ENCODE assay signal across 22 cellular contexts in genomic region chr2:189427872-189428271, GRCh38. TPM values are rescaled to one million over a fixed set of nuclear protein-coding genes. Genes with fewer than 3 reads are reported as not detected.
DNase-seq lines count a peak whose midpoint lies in the region; ATAC-seq, FAIRE-seq and TF ChIP-seq lines count a peak whose summit lies in the region.
"Had no signal": no experiment of that assay in that cellular context is flagged by ENCODE, and none has a peak within 500 bp of the region (broad histone marks: within the 10 kb centered on the region; RNA-seq: fewer than 3 reads in every experiment).

No MANE protein-coding gene starts in this region.

- no peaks in the 10 kb centered on the region for H3K4me1 ChIP-seq in astrocyte (ENCODE audit: insufficient read depth, low read length)
- peaks cover 38% of the 10 kb centered on the region for H3K4me1 ChIP-seq in HepG2 (ENCODE audit: insufficient read depth, low read length)
- no peaks in the 10 kb centered on the region for H3K4me1 ChIP-seq in small intestine (ENCODE audit: control insufficient read depth in 2 of 2, insufficient read depth in 1 of 2, low read depth in 1 of 2, low read length in 1 of 2)
- H3K4me1 ChIP-seq: BE2C had no signal

- ATAC-seq in HepG2 (peak; percentile 65), GM18498 (IDR thresholded peaks at IDR 0.05; ENCODE audit: unreplicated experiment) (no peak)
- ATAC-seq in activated naive CD8-positive, alpha-beta T cell treated with anti-CD3 and anti-CD28 coated beads, Interleukin-2, amount 50 U/mL, for 24 hours = no peak

- in situ Hi-C loops in HepG2 (cut with HindIII; ENCODE audit: extremely low pct_ligation_motif_present, low pct_unique_long_range_greater_than_20kb) = loop anchor here (25.0 kb wide), 1 partner anchor 1891 kb away; no protein-coding TSS in a partner anchor

- 7% methylated on average over 2 of the region's 2 CpGs for WGBS in HepG2 (ENCODE audit: low lambda C conversion rate)
- WGBS in small intestine, 3 donors = 40 to 73% (median 53%) methylated on average over 2 of the region's 2 CpGs

- H3K9ac ChIP-seq in astrocyte (ENCODE audit: low read length) (no peak overlapping the region), HepG2 (ENCODE audit: insufficient read depth, low read depth, low read length) (no peak overlapping the region)
- H3K9ac ChIP-seq: GM23248 had no signal

- POLR2A ChIA-PET in HepG2 (lab: Yijun Ruan, JAX) = interaction anchor here (0.6 to 1.7 kb wide), 3 partner anchors 13 to 810 kb away, joined by 3 to 14 read pairs (median 3); partner anchors contain the start of gene WDR75

- H3K36me3 Mint-ChIP-seq in astrocyte (ENCODE audit: low read depth, unreplicated experiment) (peaks cover 6% of the 10 kb centered on the region), endothelial cell (ENCODE audit: low read depth, unreplicated experiment) (peaks cover 14% of the 10 kb centered on the region)
- H3K36me3 Mint-ChIP-seq in activated naive CD8-positive, alpha-beta T cell treated with anti-CD3 and anti-CD28 coated beads, Interleukin-2, amount 50 U/mL, for 24 hours (ENCODE audit: low read depth) = no peaks in the 10 kb centered on the region
- H3K36me3 Mint-ChIP-seq: CD4-positive, CD25-positive, alpha-beta regulatory T cell had no signal

- DNase-seq in astrocyte (ENCODE audit: low read depth) (no peak), endothelial cell (ENCODE audit: low spot score) (no peak), HepG2 (ENCODE audit: low spot score) (peak; percentile 54), small intestine (peak; percentile 36), cerebellar cortex (ENCODE audit: low spot score) (no peak)
- DNase-seq in activated naive CD8-positive, alpha-beta T cell treated with anti-CD3 and anti-CD28 coated beads, Interleukin-2, amount 50 U/mL, for 24 hours = no peak
- DNase-seq: ACHN; BE2C; C1 segment of cervical spinal cord; CD4-positive, CD25-positive, alpha-beta regulatory T cell; CD8-positive, alpha-beta memory T cell; COR-L47; GM23248; HCEC 1CT had no signal

- H3K4me3 ChIP-seq in astrocyte (ENCODE audit: insufficient read depth, low read depth, low read length) = no peak overlapping the region
- no peak overlapping the region for H3K4me3 ChIP-seq in HepG2 (replicated peaks in 1 of 3; ENCODE audit: insufficient read depth in 1 of 3, low read depth in 2 of 3, low read length in 3 of 3)
- H3K4me3 ChIP-seq in small intestine (ENCODE audit: low read depth in 1 of 2, low read length in 2 of 2) = no peak overlapping the region
- H3K4me3 ChIP-seq: GM23248 had no signal

- H3K27me3 Mint-ChIP-seq in astrocyte (ENCODE audit: low read depth, unreplicated experiment) (peaks cover 2% of the 10 kb centered on the region), endothelial cell (ENCODE audit: unreplicated experiment) (peaks cover 6% of the 10 kb centered on the region)
- H3K27me3 Mint-ChIP-seq in activated naive CD8-positive, alpha-beta T cell treated with anti-CD3 and anti-CD28 coated beads, Interleukin-2, amount 50 U/mL, for 24 hours = no peaks in the 10 kb centered on the region

- H3K4me2 ChIP-seq in astrocyte (ENCODE audit: low read length) = no peak overlapping the region
- H3K4me2 ChIP-seq in HepG2 (ENCODE audit: low read depth, low read length) = peak overlapping the region; percentile 54

- no peaks in the 10 kb centered on the region for H4K20me1 ChIP-seq in astrocyte (ENCODE audit: insufficient read depth, low read length)
- H4K20me1 ChIP-seq in HepG2 (ENCODE audit: insufficient read depth, low read length) = no peaks in the 10 kb centered on the region

- H3K79me2 ChIP-seq in astrocyte (ENCODE audit: insufficient read depth, low read length) = no peaks in the 10 kb centered on the region
- no peaks in the 10 kb centered on the region for H3K79me2 ChIP-seq in HepG2 (ENCODE audit: insufficient read depth, low read length)

- H3K27me3 ChIP-seq in astrocyte (ENCODE audit: insufficient read depth, low read length) = no peaks in the 10 kb centered on the region
- H3K27me3 ChIP-seq in HepG2 (ENCODE audit: control insufficient read depth in 1 of 2, insufficient read depth in 2 of 2, low read length in 2 of 2) = no peaks in the 10 kb centered on the region
- H3K27me3 ChIP-seq in small intestine (ENCODE audit: control insufficient read depth in 2 of 2, insufficient read depth in 2 of 2, low read length in 2 of 2) = no peaks in the 10 kb centered on the region
- H3K27me3 ChIP-seq: BE2C had no signal

- no peak overlapping the region for H3K27ac Mint-ChIP-seq in astrocyte (ENCODE audit: unreplicated experiment)
- H3K27ac Mint-ChIP-seq in endothelial cell (ENCODE audit: unreplicated experiment) = no peak overlapping the region
- H3K27ac Mint-ChIP-seq in activated naive CD8-positive, alpha-beta T cell treated with anti-CD3 and anti-CD28 coated beads, Interleukin-2, amount 50 U/mL, for 24 hours = no peak overlapping the region

- no TSS peak for BruUV-seq in HepG2 (replicated peaks; lab: Mats Ljungman, UMichigan)

- TF ChIP-seq CTCF in astrocyte (IDR thresholded peaks at IDR 0.05; ENCODE audit: insufficient read depth, low read depth, low read length) (no peak), endothelial cell (IDR thresholded peaks at IDR 0.05; ENCODE audit: unreplicated experiment) (no peak), HepG2 (CRISPR knock-in tag; IDR thresholded peaks at IDR 0.05) (no peak)

- no peaks in the 10 kb centered on the region for H3K36me3 ChIP-seq in astrocyte (ENCODE audit: insufficient read depth, low read length)
- H3K36me3 ChIP-seq in HepG2 (replicated peaks in 1 of 2; ENCODE audit: control insufficient read depth in 1 of 2, insufficient read depth in 2 of 2, low read length in 2 of 2) = no peaks in the 10 kb centered on the region
- H3K36me3 ChIP-seq in small intestine (ENCODE audit: control insufficient read depth in 2 of 2, insufficient read depth in 2 of 2, low read length in 2 of 2) = no peaks in the 10 kb centered on the region
- H3K36me3 ChIP-seq: BE2C had no signal

- FAIRE-seq in astrocyte (lab: Jason Lieb, UNC) = no peak
- no peak for FAIRE-seq in HepG2 (lab: Jason Lieb, UNC)
- no peak for FAIRE-seq in small intestine (lab: Jason Lieb, UNC)
- FAIRE-seq: A204.1, D721Med, G401.6, GM12891, GM18507, H54 had no signal

- H2AFZ ChIP-seq in astrocyte (ENCODE audit: low read depth, low read length) (no peak overlapping the region), HepG2 (ENCODE audit: low read length) (no peak overlapping the region)
- H2AFZ ChIP-seq: GM23248 had no signal

- H3K9me3 Mint-ChIP-seq in astrocyte (ENCODE audit: unreplicated experiment) (peaks cover 5% of the 10 kb centered on the region), endothelial cell (ENCODE audit: unreplicated experiment) (peaks cover 5% of the 10 kb centered on the region)
- H3K9me3 Mint-ChIP-seq in activated naive CD8-positive, alpha-beta T cell treated with anti-CD3 and anti-CD28 coated beads, Interleukin-2, amount 50 U/mL, for 24 hours = no peaks in the 10 kb centered on the region

- H3K4me1 Mint-ChIP-seq in astrocyte (ENCODE audit: low read depth, unreplicated experiment) (peaks cover 6% of the 10 kb centered on the region), endothelial cell (ENCODE audit: unreplicated experiment) (peaks cover 9% of the 10 kb centered on the region)
- H3K4me1 Mint-ChIP-seq in activated naive CD8-positive, alpha-beta T cell treated with anti-CD3 and anti-CD28 coated beads, Interleukin-2, amount 50 U/mL, for 24 hours = no peaks in the 10 kb centered on the region
- H3K4me1 Mint-ChIP-seq: CD8-positive, alpha-beta memory T cell had no signal

- intact Hi-C loops in HepG2 (cut with micrococcal nuclease; ENCODE audit: unreplicated experiment) = no loop called here

- no peak overlapping the region for H3K27ac ChIP-seq in astrocyte (ENCODE audit: low read depth, low read length)
- H3K27ac ChIP-seq in HepG2 (ENCODE audit: extremely low read length, insufficient read depth, low read length) = no peak overlapping the region
- no peak overlapping the region for H3K27ac ChIP-seq in small intestine (ENCODE audit: low read depth in 1 of 2, low read length in 1 of 2)
- H3K27ac ChIP-seq: GM23248, HL-60 had no signal

- TF ChIP-seq EP300 in HepG2 (IDR thresholded peaks at IDR 0.05; ENCODE audit: low read depth in 2 of 2, low read length in 2 of 2) (peak in 1 of 2 experiments; percentile 39; a peak in 1 of 4 replicates), HepG2 (CRISPR knock-in tag; IDR thresholded peaks at IDR 0.05; ENCODE audit: borderline replicate concordance) (no peak)

- H3K9me3 ChIP-seq in astrocyte (ENCODE audit: insufficient read depth, low read depth, low read length) = no peaks in the 10 kb centered on the region
- no peaks in the 10 kb centered on the region for H3K9me3 ChIP-seq in HepG2 (ENCODE audit: low read length)
- H3K9me3 ChIP-seq in small intestine (ENCODE audit: control insufficient read depth, low read depth) = no peaks in the 10 kb centered on the region
- H3K9me3 ChIP-seq: BE2C had no signal

- peak overlapping the region; percentile 24 for H3K4me3 Mint-ChIP-seq in astrocyte (ENCODE audit: unreplicated experiment)
- H3K4me3 Mint-ChIP-seq in endothelial cell (ENCODE audit: unreplicated experiment) = peak overlapping the region; percentile 51
- no peak overlapping the region for H3K4me3 Mint-ChIP-seq in activated naive CD8-positive, alpha-beta T cell treated with anti-CD3 and anti-CD28 coated beads, Interleukin-2, amount 50 U/mL, for 24 hours
- H3K4me3 Mint-ChIP-seq: CD4-positive, CD25-positive, alpha-beta regulatory T cell; CD8-positive, alpha-beta memory T cell had no signal

- no peak for TF ChIP-seq POLR2A in HepG2 (IDR thresholded peaks at IDR 0.05; ENCODE audit: insufficient read depth in 1 of 2, low read depth in 2 of 2, low read length in 2 of 2)

- CTCF ChIA-PET in HepG2 (lab: Yijun Ruan, JAX; ENCODE audit: low intra/inter-chr PET ratio, low total read pairs) = no interaction called here

- TF ChIP-seq RAD21 in HepG2 (CRISPR knock-in tag; IDR thresholded peaks at IDR 0.05) = no peak

RNA-seq across cellular contexts. Expression of gene WDR75, which starts 13.4 kb away (rescaled TPM):
- total RNA-seq in astrocyte (38.9 and 39.5 TPM in 2 replicates), endothelial cell (ENCODE audit: unreplicated experiment) (33.0 TPM), HepG2 (2016; rRNA removed; fragmentation: Illumina TruSeq; extraction: Trizol) (74.1 and 106 TPM in 2 replicates)
- 6.7 and 7.8 TPM in 2 replicates for total RNA-seq in HepG2 (2016; cell fraction: cytosol; rRNA removed; fragmentation: Illumina TruSeq; extraction: Trizol; ENCODE audit: low read depth)
- total RNA-seq in HepG2 (2016; cell fraction: insoluble cytoplasmic fraction; rRNA removed; fragmentation: Illumina TruSeq; extraction: Trizol) = 78.8 and 111 TPM in 2 replicates
- 18.3 and 22.3 TPM in 2 replicates for total RNA-seq in HepG2 (2016; cell fraction: membrane; rRNA removed; fragmentation: Illumina TruSeq; extraction: Trizol)
- 104 and 105 TPM in 2 replicates for total RNA-seq in HepG2 (2016; cell fraction: nucleus; rRNA removed; fragmentation: Illumina TruSeq; extraction: Trizol)
- polyA plus RNA-seq in HepG2 (2011; rRNA removed) (54.5 and 63.0 TPM in 2 replicates), small intestine (10 to 100 TPM; 11.6 to 17.4 (median 13.9) TPM)
- polyA plus RNA-seq in HepG2 (2011; cell fraction: cytosol; rRNA removed) = 11.8 and 17.9 TPM in 2 replicates
- polyA plus RNA-seq in HepG2 (2011; cell fraction: nucleus; rRNA removed) = 60.9 and 85.0 TPM in 2 replicates
- polyA plus RNA-seq in HepG2 (2012) = 34.1 and 68.0 TPM in 2 replicates
- 2.4 and 2.5 TPM in 2 replicates for polyA plus RNA-seq in HepG2 (2016; cell fraction: cytosol; fragmentation: Illumina TruSeq; extraction: Trizol; ENCODE audit: low read depth)
- polyA plus RNA-seq in HepG2 (2016; cell fraction: insoluble cytoplasmic fraction; fragmentation: Illumina TruSeq; extraction: Trizol; ENCODE audit: low read depth) = 68.6 and 69.2 TPM in 2 replicates
- polyA plus RNA-seq in HepG2 (2016; cell fraction: membrane; fragmentation: Illumina TruSeq; extraction: Trizol; ENCODE audit: low read depth) = 5.7 and 7.8 TPM in 2 replicates
- polyA plus RNA-seq in HepG2 (2016; cell fraction: nucleus; fragmentation: Illumina TruSeq; extraction: Trizol; ENCODE audit: insufficient read depth, low read depth) = 100 and 103 TPM in 2 replicates
- polyA minus RNA-seq in HepG2 (2011; rRNA and poly(A)+ RNA removed; ENCODE audit: low replicate concordance) = 46.4 and 64.2 TPM in 2 replicates
- polyA minus RNA-seq in HepG2 (2011; cell fraction: cytosol; rRNA and poly(A)+ RNA removed) = 20.1 and 21.0 TPM in 2 replicates
- polyA minus RNA-seq in HepG2 (2011; cell fraction: nucleus; rRNA and poly(A)+ RNA removed) = 240 and 258 TPM in 2 replicates

Comparison
In these comparisons a context has a peak if more than half of its experiments do, and no peak if none do; other contexts are left out.
1. DNase-seq: peak in HepG2 (single experiment) and small intestine (single experiment); none in astrocyte (single experiment), endothelial cell (single experiment), activated naive CD8-positive, alpha-beta T cell treated with anti-CD3 and anti-CD28 coated beads, Interleukin-2, amount 50 U/mL, for 24 hours (single experiment) and cerebellar cortex (single experiment).